Comparison of ENCODE assay signal across 8 cellular contexts in genomic region chr2:197152451-197153228, GRCh38.
A peak's percentile ranks its signal among the peaks of the same experiment; 100 is the strongest.
DNase-seq lines count a peak whose midpoint lies in the region; ATAC-seq and TF ChIP-seq lines count a peak whose summit lies in the region.

No MANE protein-coding gene starts in this region.

- H3K4me1 ChIP-seq in ACC112 (ENCODE audit: control insufficient read depth, insufficient read depth, low read length, unreplicated experiment) (peaks cover 16% of the 10 kb centered on the region), RWPE2 (ENCODE audit: insufficient read depth, poor library complexity, severe bottlenecking) (no peaks in the 10 kb centered on the region), uterus (no peaks in the 10 kb centered on the region)

- H3K4me3 ChIP-seq in ACC112 (ENCODE audit: low read depth, low read length) (no peak overlapping the region), RWPE2 (ENCODE audit: severe bottlenecking) (no peak overlapping the region), uterus (no peak overlapping the region)

- no peaks in the 10 kb centered on the region for H3K79me2 ChIP-seq in ACC112 (ENCODE audit: control insufficient read depth, insufficient read depth, low read length, unreplicated experiment)

- H3K27me3 ChIP-seq in ACC112 (ENCODE audit: insufficient read depth, low read length) (no peaks in the 10 kb centered on the region), RWPE2 (ENCODE audit: insufficient read depth, poor library complexity, severe bottlenecking) (no peaks in the 10 kb centered on the region), uterus (no peaks in the 10 kb centered on the region)

- intact Hi-C loops in uterus (cut with DNase I; ENCODE audit: low total_unique reads) (no loop called here), left colon (cut with DNase I, micrococcal nuclease) (no loop called here)

- TF ChIP-seq CTCF in RWPE2 (IDR thresholded peaks at IDR 0.05; ENCODE audit: poor library complexity, severe bottlenecking) (no peak), uterus (IDR thresholded peaks at IDR 0.05) (no peak)

- TF ChIP-seq POLR2A in uterus (IDR thresholded peaks at IDR 0.05) = no peak

- DNase-seq in RWPE2 (ENCODE audit: low spot score) (no peak), globus pallidus (ENCODE audit: low spot score) (peak; percentile 75), uterus (no peak), left colon (no peak)
- DNase-seq in stimulated activated CD4-positive, alpha-beta T cell treated with anti-CD3 and anti-CD28 coated beads, Interleukin-4, amount 100 ng/mL, for 1 hour = no peak

- H3K9me3 ChIP-seq in RWPE2 (ENCODE audit: severe bottlenecking) = no peaks in the 10 kb centered on the region
- no peaks in the 10 kb centered on the region for H3K9me3 ChIP-seq in uterus

- H3K27ac ChIP-seq in ACC112 (ENCODE audit: low read depth, low read length) (peak overlapping the region; percentile 37), RWPE2 (ENCODE audit: poor library complexity, severe bottlenecking) (no peak overlapping the region), uterus (no peak overlapping the region)

- ATAC-seq in GM18520 (IDR thresholded peaks at IDR 0.05; ENCODE audit: unreplicated experiment) = peak; percentile 76
- peak; percentile 76 for ATAC-seq in HG03039 (IDR thresholded peaks at IDR 0.05; ENCODE audit: unreplicated experiment)
- 0 out of 3 replicates have a peak, but pooled peaks have one; percentile 21 for ATAC-seq in RWPE2 (ENCODE audit: low read depth)
- ATAC-seq in left colon = no peak

- H3K36me3 ChIP-seq in ACC112 (ENCODE audit: insufficient read depth, low read length) (no peaks in the 10 kb centered on the region), RWPE2 (ENCODE audit: low read depth) (no peaks in the 10 kb centered on the region), uterus (no peaks in the 10 kb centered on the region)

- peak overlapping the region; percentile 8 for H2AFZ ChIP-seq in ACC112 (ENCODE audit: low read length, unreplicated experiment)
